Comparison of ENCODE assay signal across 13 cellular contexts in the genomic region with DNA sequence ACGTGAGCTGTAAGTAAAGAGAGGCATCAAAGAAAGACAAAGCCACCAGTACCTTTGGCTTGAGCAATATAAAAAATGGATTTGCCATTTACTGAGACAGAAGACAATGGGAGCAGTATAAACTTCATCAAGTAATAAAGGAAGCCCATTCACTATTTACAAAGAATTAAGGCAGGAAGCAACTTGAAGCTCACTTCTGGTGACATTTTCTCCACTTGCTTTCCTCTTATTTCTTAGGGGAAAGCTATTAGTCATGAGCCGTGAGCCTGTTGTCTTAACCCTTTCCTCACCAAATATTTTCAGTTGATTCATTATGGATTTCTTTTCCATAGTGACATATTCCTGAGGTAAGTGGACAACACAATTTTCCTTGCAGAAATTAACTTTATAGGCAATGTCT.
DNase-seq lines count a peak whose midpoint lies in the region; ATAC-seq, FAIRE-seq and TF ChIP-seq lines count a peak whose summit lies in the region.
"Had no signal": no experiment of that assay in that cellular context is flagged by ENCODE, and none has a peak within 500 bp of the region (broad histone marks: within the 10 kb centered on the region; RNA-seq: fewer than 3 reads in every experiment).

No MANE protein-coding gene starts in this region.

- H3K4me2 ChIP-seq in mesenchymal stem cell (ENCODE audit: low read length, poor library complexity, severe bottlenecking): no peak overlapping the region

- no peak overlapping the region for H3K18ac ChIP-seq in mesenchymal stem cell (ENCODE audit: low read depth in 1 of 2, low read length in 2 of 2)

- no peak overlapping the region for H3K4ac ChIP-seq in mesenchymal stem cell (ENCODE audit: low read depth in 1 of 2, low read length in 2 of 2)

- peaks cover 16% of the 10 kb centered on the region for H3K4me1 Mint-ChIP-seq in endothelial cell (ENCODE audit: unreplicated experiment)

- no peaks in the 10 kb centered on the region for H3K27me3 Mint-ChIP-seq in endothelial cell (ENCODE audit: unreplicated experiment)

- peaks cover 14% of the 10 kb centered on the region for H3K36me3 Mint-ChIP-seq in endothelial cell (ENCODE audit: low read depth, unreplicated experiment)

- peak overlapping the region; percentile 53 for H3K27ac Mint-ChIP-seq in endothelial cell (ENCODE audit: unreplicated experiment)
- H3K27ac Mint-ChIP-seq: activated T-helper 1 cell treated with anti-CD3 and anti-CD28 coated beads, Interleukin-12 subunit alpha, Interleukin-12 subunit beta, Interleukin-2, Interleukin-4 antibody, amounts not matched to agents 30 ng/mL and 10 ng/mL and 1 ng/mL, durations not matched to agents 14 hours and 24 hours and 36 hours; naive thymus-derived CD8-positive, alpha-beta T cell had no signal

- no peaks in the 10 kb centered on the region for H3K27me3 ChIP-seq in mesenchymal stem cell (ENCODE audit: control insufficient read depth in 1 of 2, insufficient read depth in 1 of 2, low read length in 2 of 2)
- no peaks in the 10 kb centered on the region for H3K27me3 ChIP-seq in vagina
- H3K27me3 ChIP-seq: gastroesophageal sphincter, Peyer's patch had no signal

- no peaks in the 10 kb centered on the region for H3K9me3 Mint-ChIP-seq in endothelial cell (ENCODE audit: unreplicated experiment)
- H3K9me3 Mint-ChIP-seq: activated T-helper 1 cell treated with anti-CD3 and anti-CD28 coated beads, Interleukin-12 subunit alpha, Interleukin-12 subunit beta, Interleukin-2, Interleukin-4 antibody, amounts not matched to agents 30 ng/mL and 10 ng/mL and 1 ng/mL, durations not matched to agents 14 hours and 24 hours and 36 hours had no signal

- DNase-seq in GM12892 (ENCODE audit: insufficient read length) (no peak), NAMALWA (ENCODE audit: low spot score) (peak; percentile 18), endothelial cell (ENCODE audit: low spot score) (no peak), mesenchymal stem cell (peak; percentile 39), germinal center (ENCODE audit: low spot score) (no peak), vagina (ENCODE audit: extremely low spot score in 2 of 2) (no peak), NCI-H524 treated with DMSO at 0.1 percent for 48 hours (lab: John Stamatoyannopoulos, UW) (no peak)
- DNase-seq: NCI-H446 treated with DMSO at 0.1 percent for 48 hours had no signal

- H3K27ac ChIP-seq in mesenchymal stem cell (ENCODE audit: low read length, poor library complexity, severe bottlenecking) (no peak overlapping the region), vagina (no peak overlapping the region)
- H3K27ac ChIP-seq: gastroesophageal sphincter, Peyer's patch had no signal

- no peaks in the 10 kb centered on the region for H3K79me1 ChIP-seq in mesenchymal stem cell (replicated peaks; ENCODE audit: low read length, poor library complexity, severe bottlenecking)

- H2BK12ac ChIP-seq in mesenchymal stem cell (ENCODE audit: low read length in 2 of 2): no peak overlapping the region

- H2BK5ac ChIP-seq in mesenchymal stem cell (ENCODE audit: low read depth, low read length, poor library complexity, severe bottlenecking): no peak overlapping the region

- no peak overlapping the region for H2BK15ac ChIP-seq in mesenchymal stem cell (ENCODE audit: low read depth, poor library complexity, severe bottlenecking)

- FAIRE-seq in GM12892 (lab: Jason Lieb, UNC): peak; percentile 66

- H3K9me3 ChIP-seq in mesenchymal stem cell (ENCODE audit: control insufficient read depth, low read length) (peaks cover 2% of the 10 kb centered on the region), vagina (no peaks in the 10 kb centered on the region)

- TF ChIP-seq POLR2A in GM12892 (IDR thresholded peaks at IDR 0.05; ENCODE audit: low read depth, low read length): no peak
- TF ChIP-seq POLR2A in vagina (IDR thresholded peaks at IDR 0.05): no peak

- no peak overlapping the region for H3K4me3 Mint-ChIP-seq in endothelial cell (ENCODE audit: unreplicated experiment)
- H3K4me3 Mint-ChIP-seq: activated T-helper 1 cell treated with anti-CD3 and anti-CD28 coated beads, Interleukin-12 subunit alpha, Interleukin-12 subunit beta, Interleukin-2, Interleukin-4 antibody, amounts not matched to agents 30 ng/mL and 10 ng/mL and 1 ng/mL, durations not matched to agents 14 hours and 24 hours and 36 hours; naive thymus-derived CD8-positive, alpha-beta T cell had no signal

- H3K36me3 ChIP-seq in mesenchymal stem cell (ENCODE audit: control insufficient read depth in 1 of 2, insufficient read depth in 2 of 2, low read depth in 1 of 2, low read length in 2 of 2) (peaks cover 0 to 7% of the 10 kb centered on the region in 2 experiments), vagina (no peaks in the 10 kb centered on the region)
- H3K36me3 ChIP-seq: Peyer's patch had no signal

- H2AFZ ChIP-seq in mesenchymal stem cell (ENCODE audit: low read depth, low read length): no peak overlapping the region

- no peak overlapping the region for H3K23ac ChIP-seq in mesenchymal stem cell (ENCODE audit: low read length in 2 of 2)

- H3K14ac ChIP-seq in mesenchymal stem cell (ENCODE audit: low read length in 2 of 2): no peak overlapping the region

- intact Hi-C loops in vagina (cut with DNase I): loop anchor here (5.0 kb wide), 1 partner anchor 211 kb away; no protein-coding TSS in a partner anchor

- no peak overlapping the region for H4K91ac ChIP-seq in mesenchymal stem cell (ENCODE audit: low read length)

- no peak overlapping the region for H3K9ac ChIP-seq in mesenchymal stem cell (ENCODE audit: low read length)

- no peak for TF ChIP-seq CTCF in endothelial cell (IDR thresholded peaks at IDR 0.05; ENCODE audit: unreplicated experiment)
- no peak for TF ChIP-seq CTCF in vagina (IDR thresholded peaks at IDR 0.05)

- no peak overlapping the region for H2BK120ac ChIP-seq in mesenchymal stem cell (ENCODE audit: low read depth, low read length)

- H2AK5ac ChIP-seq in mesenchymal stem cell (ENCODE audit: low read length, severe bottlenecking): no peak overlapping the region

- WGBS in mesenchymal stem cell: 60% methylated on average over 1 of the region's 2 CpGs

- H3K4me1 ChIP-seq in mesenchymal stem cell (ENCODE audit: control insufficient read depth, insufficient read depth, low read depth, low read length): no peaks in the 10 kb centered on the region
- H3K4me1 ChIP-seq in vagina: no peaks in the 10 kb centered on the region
- H3K4me1 ChIP-seq: Peyer's patch had no signal

- H3K4me3 ChIP-seq in mesenchymal stem cell (ENCODE audit: insufficient read depth in 1 of 2, low read depth in 1 of 2, low read length in 2 of 2) (no peak overlapping the region), vagina (no peak overlapping the region)
- H3K4me3 ChIP-seq: gastroesophageal sphincter, Peyer's patch had no signal

- ATAC-seq in HG03045 (IDR thresholded peaks at IDR 0.05; ENCODE audit: unreplicated experiment): no peak

- H4K8ac ChIP-seq in mesenchymal stem cell (ENCODE audit: low read length): no peak overlapping the region

Comparison
In these comparisons a context has a peak if more than half of its experiments do, and no peak if none do; other contexts are left out.
1. DNase-seq: peak in NAMALWA (single experiment) and mesenchymal stem cell (single experiment); none in GM12892 (single experiment), endothelial cell (single experiment), germinal center (single experiment), vagina (0 of 2) and NCI-H524 treated with DMSO at 0.1 percent for 48 hours (single experiment).